ENCODE assay signal across 29 cellular contexts in the genomic region with DNA sequence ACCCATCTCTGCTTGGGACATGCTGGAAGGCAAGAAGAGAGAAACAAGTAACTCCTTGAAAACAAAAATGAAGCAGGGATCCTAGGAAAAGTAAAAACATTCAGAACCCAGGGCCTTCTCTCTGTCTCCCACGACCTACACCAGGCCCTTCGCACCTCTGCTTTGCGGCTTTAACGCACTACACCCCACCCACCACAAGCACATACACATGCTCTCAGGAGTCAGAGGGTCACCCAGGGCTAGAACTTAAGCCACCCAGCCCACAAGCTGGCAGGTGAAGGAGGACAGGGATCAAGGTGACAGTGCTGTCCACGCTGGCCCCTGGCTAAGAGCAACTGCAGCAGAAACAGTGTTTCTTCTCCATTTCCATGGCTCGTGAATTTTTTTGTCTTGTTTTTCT.
DNase-seq lines count a peak whose midpoint lies in the region; ATAC-seq, FAIRE-seq and TF ChIP-seq lines count a peak whose summit lies in the region.
"Had no signal": no experiment of that assay in that cellular context is flagged by ENCODE, and none has a peak within 500 bp of the region (broad histone marks: within the 10 kb centered on the region; RNA-seq: fewer than 3 reads in every experiment).

No MANE protein-coding gene starts in this region.

- H3K4me1 ChIP-seq in BLaER1 treated with 17β-estradiol and CSF1 and Interleukin-3, amounts not matched to agents 10 nM and 100 nM = peaks cover 50 to 82% (median 60%) of the 10 kb centered on the region in 10 experiments
- peaks cover 8% of the 10 kb centered on the region for H3K4me1 ChIP-seq in colonic mucosa
- H3K4me1 ChIP-seq in mucosa of rectum (ENCODE audit: control insufficient read depth in 2 of 2, insufficient read depth in 2 of 2, low read length in 2 of 2) = peaks cover 33 to 39% of the 10 kb centered on the region in 2 donors
- no peaks in the 10 kb centered on the region for H3K4me1 ChIP-seq in uterus
- H3K4me1 ChIP-seq: BE2C, gastrocnemius medialis had no signal

- H3K27ac ChIP-seq in BLaER1 treated with 17β-estradiol and CSF1 and Interleukin-3, amounts not matched to agents 10 nM and 100 nM = peak overlapping the region in 7 of 11 experiments; percentile 9 to 75 (median 48); a peak in 6 of 22 replicates
- H3K27ac ChIP-seq in colonic mucosa = no peak overlapping the region
- peak overlapping the region; percentile 41 to 69 for H3K27ac ChIP-seq in mucosa of rectum (ENCODE audit: low read depth in 2 of 2, low read length in 2 of 2)
- no peak overlapping the region for H3K27ac ChIP-seq in uterus
- H3K27ac ChIP-seq: brain microvascular endothelial cell, gastrocnemius medialis had no signal

- H4K20me1 ChIP-seq in BLaER1 treated with 17β-estradiol and CSF1 and Interleukin-3, amounts not matched to agents 10 nM and 100 nM = peaks cover 0 to 56% (median 3%) of the 10 kb centered on the region in 11 experiments; a peak in 8 of 22 replicates

- DNase-seq in colonic mucosa (peak; percentile 23), H54 (ENCODE audit: insufficient read length, low spot score) (no peak), uterus (no peak), iPS-NIHi7 (ENCODE audit: extremely low spot score) (no peak)
- DNase-seq in stimulated activated naive B cell treated with anti-CD40 and anti-IgM and Interleukin-4, amounts not matched to agents 10 μg/mL and 1 μg/mL and 100 μg/mL, for 72 hours = no peak
- DNase-seq: ACHN; activated CD4-positive, alpha-beta T cell treated with anti-CD3 and anti-CD28 coated beads, Interleukin-2, amount 10 ng/mL, durations not matched to agents 24 days and 14 days; activated CD8-positive, alpha-beta memory T cell treated with anti-CD3 and anti-CD28 coated beads for 24 hours; activated naive CD4-positive, alpha-beta T cell treated with anti-CD3 and anti-CD28 coated beads, Interleukin-2, amount 50 U/mL, for 16 hours; activated T-cell treated with anti-CD3 and anti-CD28 coated beads for 4 hours; BE2C; brain microvascular endothelial cell; DMS 273 treated with DMSO at 0.1 percent for 48 hours; gastrocnemius medialis; HCEC 1CT; IMR-90; left colon; NCI-H146; NCI-H446; NCI-H748 treated with DMSO at 0.1 percent for 48 hours; stimulated activated CD4-positive, alpha-beta T cell treated with anti-CD3 and anti-CD28 coated beads, Interleukin-4, amount 100 ng/mL, for 24 hours had no signal

- TF ChIP-seq CTCF in colonic mucosa (IDR thresholded peaks at IDR 0.05) = no peak
- TF ChIP-seq CTCF in uterus (IDR thresholded peaks at IDR 0.05) = no peak

- ATAC-seq in stimulated activated naive B cell treated with anti-CD40 and anti-IgM and Interleukin-4, amounts not matched to agents 10 μg/mL and 1 μg/mL and 100 μg/mL, for 72 hours (replicated peaks) = no peak
- ATAC-seq: gastrocnemius medialis, sciatic nerve had no signal

- no peak for FAIRE-seq in H54 (lab: Jason Lieb, UNC)
- FAIRE-seq: endothelial cell of umbilical vein, GM12892, RCC 7860 had no signal

- H3K27me3 Mint-ChIP-seq in stimulated activated naive B cell treated with anti-CD40 and anti-IgM and Interleukin-4, amounts not matched to agents 10 μg/mL and 1 μg/mL and 100 μg/mL, for 72 hours = no peaks in the 10 kb centered on the region

- H3K9me3 Mint-ChIP-seq in stimulated activated naive B cell treated with anti-CD40 and anti-IgM and Interleukin-4, amounts not matched to agents 10 μg/mL and 1 μg/mL and 100 μg/mL, for 72 hours = no peaks in the 10 kb centered on the region
- H3K9me3 Mint-ChIP-seq: activated CD4-positive, alpha-beta T cell treated with anti-CD3 and anti-CD28 coated beads, Interleukin-2, amount 10 ng/mL, durations not matched to agents 24 days and 14 days; activated T-helper 2 cell treated with anti-CD3 and anti-CD28 coated beads, Interferon-gamma antibody, Interleukin-2, Interleukin-4, amounts not matched to agents 10 μg/mL and 5 μg/mL and 100 μg/mL, durations not matched to agents 14 hours and 24 hours and 36 hours had no signal

- peak overlapping the region; percentile 94 for H3K27ac Mint-ChIP-seq in stimulated activated naive B cell treated with anti-CD40 and anti-IgM and Interleukin-4, amounts not matched to agents 10 μg/mL and 1 μg/mL and 100 μg/mL, for 72 hours
- H3K27ac Mint-ChIP-seq: activated CD4-positive, alpha-beta T cell treated with anti-CD3 and anti-CD28 coated beads, Interleukin-2, amount 10 ng/mL, durations not matched to agents 24 days and 14 days; activated T-helper 2 cell treated with anti-CD3 and anti-CD28 coated beads, Interferon-gamma antibody, Interleukin-2, Interleukin-4, amounts not matched to agents 10 μg/mL and 5 μg/mL and 100 μg/mL, durations not matched to agents 14 hours and 24 hours and 36 hours had no signal

- no peaks in the 10 kb centered on the region for H3K9me3 ChIP-seq in BLaER1 treated with 17β-estradiol and CSF1 and Interleukin-3, amounts not matched to agents 10 nM and 100 nM (replicated peaks in 1 of 11)
- H3K9me3 ChIP-seq in colonic mucosa (no peaks in the 10 kb centered on the region), mucosa of rectum (ENCODE audit: control insufficient read depth in 2 of 2, low read length in 2 of 2) (no peaks in the 10 kb centered on the region), uterus (no peaks in the 10 kb centered on the region)
- H3K9me3 ChIP-seq: BE2C, gastrocnemius medialis, suprapubic skin had no signal

- peaks cover 64 to 69% of the 10 kb centered on the region in 2 donors for H3K36me3 Mint-ChIP-seq in stimulated activated naive B cell treated with anti-CD40 and anti-IgM and Interleukin-4, amounts not matched to agents 10 μg/mL and 1 μg/mL and 100 μg/mL, for 72 hours

- peak overlapping the region; percentile 60 to 67 for H3K4me3 Mint-ChIP-seq in stimulated activated naive B cell treated with anti-CD40 and anti-IgM and Interleukin-4, amounts not matched to agents 10 μg/mL and 1 μg/mL and 100 μg/mL, for 72 hours
- H3K4me3 Mint-ChIP-seq: activated CD4-positive, alpha-beta T cell treated with anti-CD3 and anti-CD28 coated beads, Interleukin-2, amount 10 ng/mL, durations not matched to agents 24 days and 14 days had no signal

- H3K4me3 ChIP-seq in BLaER1 treated with 17β-estradiol and CSF1 and Interleukin-3, amounts not matched to agents 10 nM and 100 nM = no peak overlapping the region
- H3K4me3 ChIP-seq in colonic mucosa (no peak overlapping the region), mucosa of rectum (ENCODE audit: low read length in 2 of 2) (no peak overlapping the region), uterus (no peak overlapping the region)
- H3K4me3 ChIP-seq: gastrocnemius medialis, suprapubic skin had no signal

- 0 out of 22 replicates have a peak overlapping the region, but pooled peaks of 1 of the 11 experiments have one; percentile 17 for H3K9ac ChIP-seq in BLaER1 treated with 17β-estradiol and CSF1 and Interleukin-3, amounts not matched to agents 10 nM and 100 nM
- H3K9ac ChIP-seq in colonic mucosa (ENCODE audit: low read depth in 2 of 2, low read length in 2 of 2) (peak overlapping the region in 1 of 2 donors; percentile 13), mucosa of rectum (ENCODE audit: low read depth in 1 of 2, low read length in 2 of 2) (peak overlapping the region in 1 of 2 donors; percentile 15)

- peaks cover 0 to 97% (median 59%) of the 10 kb centered on the region in 11 experiments; a peak in 16 of 22 replicates for H3K36me3 ChIP-seq in BLaER1 treated with 17β-estradiol and CSF1 and Interleukin-3, amounts not matched to agents 10 nM and 100 nM
- H3K36me3 ChIP-seq in colonic mucosa = no peaks in the 10 kb centered on the region
- H3K36me3 ChIP-seq in mucosa of rectum (ENCODE audit: control insufficient read depth in 2 of 2, insufficient read depth in 2 of 2, low read length in 2 of 2) = no peaks in the 10 kb centered on the region
- no peaks in the 10 kb centered on the region for H3K36me3 ChIP-seq in uterus
- H3K36me3 ChIP-seq: BE2C, brain microvascular endothelial cell, gastrocnemius medialis, suprapubic skin had no signal

- no peaks in the 10 kb centered on the region for H3K27me3 ChIP-seq in BLaER1 treated with 17β-estradiol and CSF1 and Interleukin-3, amounts not matched to agents 10 nM and 100 nM
- H3K27me3 ChIP-seq in colonic mucosa (no peaks in the 10 kb centered on the region), mucosa of rectum (ENCODE audit: control insufficient read depth in 2 of 2, insufficient read depth in 2 of 2, low read length in 2 of 2) (no peaks in the 10 kb centered on the region), uterus (no peaks in the 10 kb centered on the region)
- H3K27me3 ChIP-seq: BE2C, brain microvascular endothelial cell, gastrocnemius medialis, suprapubic skin had no signal

- TF ChIP-seq POLR2A in H54 (IDR thresholded peaks at IDR 0.05; ENCODE audit: low read depth, low read length) (no peak), uterus (IDR thresholded peaks at IDR 0.05) (no peak)

- peaks cover 78 to 99% of the 10 kb centered on the region in 2 donors for H3K4me1 Mint-ChIP-seq in stimulated activated naive B cell treated with anti-CD40 and anti-IgM and Interleukin-4, amounts not matched to agents 10 μg/mL and 1 μg/mL and 100 μg/mL, for 72 hours

- H3K4me2 ChIP-seq in BLaER1 treated with 17β-estradiol and CSF1 and Interleukin-3, amounts not matched to agents 10 nM and 100 nM = peak overlapping the region in 5 of 11 experiments; percentile 74 to 89 (median 79); a peak in 12 of 22 replicates

- intact Hi-C loops in colonic mucosa (cut with DNase I) (no loop called here), uterus (cut with DNase I; ENCODE audit: low total_unique reads) (no loop called here)

Comparison
In these comparisons a context has a peak if more than half of its experiments do, and no peak if none do; other contexts are left out.
1. H3K27ac ChIP-seq: peak in BLaER1 treated with 17β-estradiol and CSF1 and Interleukin-3, amounts not matched to agents 10 nM and 100 nM (7 of 11) and mucosa of rectum (2 of 2); none in colonic mucosa (single experiment) and uterus (0 of 2).